In the genomic region with DNA sequence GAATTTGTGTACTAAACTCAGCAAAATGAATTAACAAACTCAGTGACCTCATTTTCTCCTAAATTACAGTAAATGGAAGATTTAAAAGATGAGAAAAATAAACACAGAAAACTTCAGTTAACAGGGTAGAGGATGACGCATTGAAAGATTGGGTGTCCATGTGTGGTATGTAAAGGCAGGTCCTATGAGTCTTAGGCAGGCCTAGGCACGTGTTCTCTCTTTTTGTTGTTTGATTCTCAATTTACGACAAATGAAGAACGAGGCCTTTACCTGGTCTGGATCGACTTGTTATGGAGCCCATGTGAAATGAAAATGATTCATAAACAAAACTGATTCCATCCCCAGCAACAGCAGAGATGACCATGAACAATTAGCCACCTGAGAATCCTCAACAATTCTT, we compare ENCODE assay signal across 11 cellular contexts. TPM values are rescaled to one million over a fixed set of nuclear protein-coding genes. Genes with fewer than 3 reads are reported as not detected.
"Had no signal": no experiment of that assay in that cellular context is flagged by ENCODE, and none has a peak within 500 bp of the region (broad histone marks: within the 10 kb centered on the region; RNA-seq: fewer than 3 reads in every experiment).

No MANE protein-coding gene starts in this region.

RNA-seq across cellular contexts. Expression of a gene that starts 37.2 kb away (rescaled TPM):
- total RNA-seq: activated B cell treated with CpG ODN at 0.5 μM for 24 hours; activated CD4-positive, alpha-beta memory T cell treated with anti-CD3 and anti-CD28 coated beads for 36 hours; activated CD4-positive, alpha-beta T cell treated with anti-CD3 and anti-CD28 coated beads, Interleukin-2, amount 10 ng/mL, durations not matched to agents 24 days and 14 days; activated CD8-positive, alpha-beta T cell treated with anti-CD3 and anti-CD28 coated beads for 36 hours; activated naive CD4-positive, alpha-beta T cell treated with anti-CD3 and anti-CD28 coated beads for 36 hours; activated naive CD4-positive, alpha-beta T cell treated with anti-CD3 and anti-CD28 coated beads, Interleukin-2, amount 50 U/mL, for 72 hours; activated naive CD8-positive, alpha-beta T cell treated with anti-CD3 and anti-CD28 coated beads for 36 hours; activated T-cell treated with anti-CD3 and anti-CD28 coated beads, Interleukin-2, amount 50 U/mL, for 4 hours; activated T-helper 1 cell treated with anti-CD3 and anti-CD28 coated beads, Interleukin-12 subunit alpha, Interleukin-12 subunit beta, Interleukin-2, Interleukin-4 antibody, amounts not matched to agents 30 ng/mL and 10 ng/mL and 1 ng/mL, durations not matched to agents 14 hours and 24 hours and 36 hours; activated T-helper 17 cell treated with anti-CD3 and anti-CD28 coated beads, Interleukin-2, amount 50 U/mL, for 72 hours had no signal
- polyA plus RNA-seq: aorta had no signal
